In the genomic region with DNA sequence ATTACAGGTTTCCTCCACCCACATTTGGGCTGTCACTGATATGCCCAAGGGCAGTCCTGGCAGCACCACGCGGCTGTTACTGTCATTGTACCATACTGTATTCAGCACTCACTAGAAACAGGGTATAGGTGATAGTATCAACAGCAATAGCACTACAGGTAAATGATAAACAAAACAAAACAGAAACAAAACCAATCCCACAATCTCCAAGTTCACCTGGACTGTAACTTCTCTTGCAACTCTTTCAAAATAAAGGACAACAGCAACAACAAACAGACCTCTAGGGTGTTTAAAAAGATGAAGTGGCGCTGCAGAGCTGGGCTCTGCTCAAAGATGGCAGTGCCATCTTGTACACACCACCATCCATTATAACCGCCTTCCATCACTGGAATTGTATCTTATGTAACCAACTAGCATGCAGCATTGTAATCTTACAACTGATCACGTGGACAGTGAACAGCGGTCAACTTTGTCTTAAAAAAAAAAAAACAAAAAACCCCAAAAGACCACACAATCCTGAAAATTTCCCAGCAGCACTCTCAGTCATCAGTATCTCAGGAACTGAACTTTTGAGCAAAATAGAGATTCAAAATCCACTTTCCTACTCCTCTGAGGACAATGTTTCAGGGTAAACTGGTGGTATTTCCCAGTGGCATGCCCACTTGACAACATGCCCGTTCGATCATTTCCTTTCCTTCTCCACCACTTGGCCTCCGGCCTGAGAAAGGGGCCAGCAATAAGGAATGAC, we compare ENCODE assay signal across 1 cellular context.
TF ChIP-seq lines count a peak whose summit lies in the region.

No MANE protein-coding gene starts in this region.

TF ChIP-seq in HepG2, 621 proteins besides CTCF, POLR2A, EP300 and RAD21 (continued from another document and continues in another):
- TF ChIP-seq, protein P1, sequence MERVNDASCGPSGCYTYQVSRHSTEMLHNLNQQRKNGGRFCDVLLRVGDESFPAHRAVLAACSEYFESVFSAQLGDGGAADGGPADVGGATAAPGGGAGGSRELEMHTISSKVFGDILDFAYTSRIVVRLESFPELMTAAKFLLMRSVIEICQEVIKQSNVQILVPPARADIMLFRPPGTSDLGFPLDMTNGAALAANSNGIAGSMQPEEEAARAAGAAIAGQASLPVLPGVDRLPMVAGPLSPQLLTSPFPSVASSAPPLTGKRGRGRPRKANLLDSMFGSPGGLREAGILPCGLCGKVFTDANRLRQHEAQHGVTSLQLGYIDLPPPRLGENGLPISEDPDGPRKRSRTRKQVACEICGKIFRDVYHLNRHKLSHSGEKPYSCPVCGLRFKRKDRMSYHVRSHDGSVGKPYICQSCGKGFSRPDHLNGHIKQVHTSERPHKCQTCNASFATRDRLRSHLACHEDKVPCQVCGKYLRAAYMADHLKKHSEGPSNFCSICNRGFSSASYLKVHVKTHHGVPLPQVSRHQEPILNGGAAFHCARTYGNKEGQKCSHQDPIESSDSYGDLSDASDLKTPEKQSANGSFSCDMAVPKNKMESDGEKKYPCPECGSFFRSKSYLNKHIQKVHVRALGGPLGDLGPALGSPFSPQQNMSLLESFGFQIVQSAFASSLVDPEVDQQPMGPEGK (CRISPR knock-in tag; IDR thresholded peaks at IDR 0.05) = no peak
- TF ChIP-seq ZNF430 (CRISPR knock-in tag; IDR thresholded peaks at IDR 0.05) (0 out of 2 replicates have a peak, but pooled peaks have one; percentile 42), CAMTA2 (CRISPR knock-in tag; IDR thresholded peaks at IDR 0.05; ENCODE audit: borderline replicate concordance) (no peak), ZNF143 (CRISPR knock-in tag; IDR thresholded peaks at IDR 0.05) (no peak), ZNF75D (CRISPR knock-in tag; IDR thresholded peaks at IDR 0.05; ENCODE audit: borderline replicate concordance) (no peak), ZNF296 (CRISPR knock-in tag; conservative IDR thresholded peaks at IDR 0.05) (no peak), EHMT2 (IDR thresholded peaks at IDR 0.05; ENCODE audit: borderline replicate concordance, low read depth, low read length) (no peak), ZKSCAN8 (CRISPR knock-in tag; IDR thresholded peaks at IDR 0.05; ENCODE audit: borderline replicate concordance) (0 out of 2 replicates have a peak, but pooled peaks have one; percentile 44), ZNF501 (CRISPR knock-in tag; IDR thresholded peaks at IDR 0.05) (no peak), AKAP8 (CRISPR knock-in tag; IDR thresholded peaks at IDR 0.05) (no peak; the same call in 1 of the 2 replicates), POLR2G (IDR thresholded peaks at IDR 0.05; ENCODE audit: low read depth, low read length) (peak; percentile 82), MED1 (CRISPR knock-in tag; IDR thresholded peaks at IDR 0.05) (peak; percentile 88), NFKBIZ (CRISPR knock-in tag; IDR thresholded peaks at IDR 0.05) (0 out of 2 replicates have a peak, but pooled peaks have one; percentile 13), ASH2L (IDR thresholded peaks at IDR 0.05; ENCODE audit: insufficient read length, low read depth, low read length) (peak; percentile 33), PAWR (CRISPR knock-in tag; IDR thresholded peaks at IDR 0.05; ENCODE audit: borderline replicate concordance) (no peak), NFYB (CRISPR knock-in tag; IDR thresholded peaks at IDR 0.05) (no peak; the same call in 1 of the 2 replicates), RARA (CRISPR knock-in tag; IDR thresholded peaks at IDR 0.05) (peak; percentile 10; the same call in 1 of the 2 replicates), TAF1 (CRISPR knock-in tag; IDR thresholded peaks at IDR 0.05) (peak; percentile 62), YY1 (IDR thresholded peaks at IDR 0.05; ENCODE audit: insufficient read depth, insufficient replicate concordance, low read depth, low read length) (peak; percentile 59), JUNB (CRISPR knock-in tag; IDR thresholded peaks at IDR 0.05; ENCODE audit: borderline replicate concordance) (peak; percentile 57; the same call in 1 of the 2 replicates), SOX5 (CRISPR knock-in tag; IDR thresholded peaks at IDR 0.05; ENCODE audit: borderline replicate concordance) (peak; percentile 57; the same call in 1 of the 2 replicates), RAD51 (IDR thresholded peaks at IDR 0.05; ENCODE audit: borderline replicate concordance) (peak; percentile 42; the same call in 1 of the 2 replicates), ZNF274 (CRISPR knock-in tag; IDR thresholded peaks at IDR 0.05) (no peak), SSRP1 (CRISPR knock-in tag; IDR thresholded peaks at IDR 0.05) (0 out of 2 replicates have a peak, but pooled peaks have one; percentile 52), FOXA1 (IDR thresholded peaks at IDR 0.05) (no peak), FOXA1 (CRISPR knock-in tag; IDR thresholded peaks at IDR 0.05) (peak; percentile 16; the same call in 1 of the 2 replicates), ZBTB21 (CRISPR knock-in tag; IDR thresholded peaks at IDR 0.05) (no peak), SNRNP70 (IDR thresholded peaks at IDR 0.05; ENCODE audit: low read depth, low read length) (no peak), HNF4G (IDR thresholded peaks at IDR 0.05; ENCODE audit: borderline replicate concordance, low read depth, low read length) (no peak), HNF4G (CRISPR knock-in tag; IDR thresholded peaks at IDR 0.05; ENCODE audit: borderline replicate concordance, low read depth) (0 out of 2 replicates have a peak, but pooled peaks have one; percentile 19), MEIS1 (CRISPR knock-in tag; IDR thresholded peaks at IDR 0.05; ENCODE audit: borderline replicate concordance) (no peak)
- TF ChIP-seq, protein P2, sequence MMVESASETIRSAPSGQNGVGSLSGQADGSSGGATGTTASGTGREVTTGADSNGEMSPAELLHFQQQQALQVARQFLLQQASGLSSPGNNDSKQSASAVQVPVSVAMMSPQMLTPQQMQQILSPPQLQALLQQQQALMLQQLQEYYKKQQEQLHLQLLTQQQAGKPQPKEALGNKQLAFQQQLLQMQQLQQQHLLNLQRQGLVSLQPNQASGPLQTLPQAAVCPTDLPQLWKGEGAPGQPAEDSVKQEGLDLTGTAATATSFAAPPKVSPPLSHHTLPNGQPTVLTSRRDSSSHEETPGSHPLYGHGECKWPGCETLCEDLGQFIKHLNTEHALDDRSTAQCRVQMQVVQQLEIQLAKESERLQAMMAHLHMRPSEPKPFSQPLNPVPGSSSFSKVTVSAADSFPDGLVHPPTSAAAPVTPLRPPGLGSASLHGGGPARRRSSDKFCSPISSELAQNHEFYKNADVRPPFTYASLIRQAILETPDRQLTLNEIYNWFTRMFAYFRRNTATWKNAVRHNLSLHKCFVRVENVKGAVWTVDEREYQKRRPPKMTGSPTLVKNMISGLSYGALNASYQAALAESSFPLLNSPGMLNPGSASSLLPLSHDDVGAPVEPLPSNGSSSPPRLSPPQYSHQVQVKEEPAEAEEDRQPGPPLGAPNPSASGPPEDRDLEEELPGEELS (CRISPR knock-in tag; IDR thresholded peaks at IDR 0.05) = peak; percentile 25; the same call in 1 of the 2 replicates
- TF ChIP-seq, protein P3, sequence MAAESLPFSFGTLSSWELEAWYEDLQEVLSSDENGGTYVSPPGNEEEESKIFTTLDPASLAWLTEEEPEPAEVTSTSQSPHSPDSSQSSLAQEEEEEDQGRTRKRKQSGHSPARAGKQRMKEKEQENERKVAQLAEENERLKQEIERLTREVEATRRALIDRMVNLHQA (CRISPR knock-in tag; IDR thresholded peaks at IDR 0.05) = no peak
- TF ChIP-seq, protein P4, sequence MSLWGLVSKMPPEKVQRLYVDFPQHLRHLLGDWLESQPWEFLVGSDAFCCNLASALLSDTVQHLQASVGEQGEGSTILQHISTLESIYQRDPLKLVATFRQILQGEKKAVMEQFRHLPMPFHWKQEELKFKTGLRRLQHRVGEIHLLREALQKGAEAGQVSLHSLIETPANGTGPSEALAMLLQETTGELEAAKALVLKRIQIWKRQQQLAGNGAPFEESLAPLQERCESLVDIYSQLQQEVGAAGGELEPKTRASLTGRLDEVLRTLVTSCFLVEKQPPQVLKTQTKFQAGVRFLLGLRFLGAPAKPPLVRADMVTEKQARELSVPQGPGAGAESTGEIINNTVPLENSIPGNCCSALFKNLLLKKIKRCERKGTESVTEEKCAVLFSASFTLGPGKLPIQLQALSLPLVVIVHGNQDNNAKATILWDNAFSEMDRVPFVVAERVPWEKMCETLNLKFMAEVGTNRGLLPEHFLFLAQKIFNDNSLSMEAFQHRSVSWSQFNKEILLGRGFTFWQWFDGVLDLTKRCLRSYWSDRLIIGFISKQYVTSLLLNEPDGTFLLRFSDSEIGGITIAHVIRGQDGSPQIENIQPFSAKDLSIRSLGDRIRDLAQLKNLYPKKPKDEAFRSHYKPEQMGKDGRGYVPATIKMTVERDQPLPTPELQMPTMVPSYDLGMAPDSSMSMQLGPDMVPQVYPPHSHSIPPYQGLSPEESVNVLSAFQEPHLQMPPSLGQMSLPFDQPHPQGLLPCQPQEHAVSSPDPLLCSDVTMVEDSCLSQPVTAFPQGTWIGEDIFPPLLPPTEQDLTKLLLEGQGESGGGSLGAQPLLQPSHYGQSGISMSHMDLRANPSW (CRISPR knock-in tag; IDR thresholded peaks at IDR 0.05; ENCODE audit: borderline replicate concordance) = 0 out of 2 replicates have a peak, but pooled peaks have one; percentile 20
- TF ChIP-seq, protein P5, sequence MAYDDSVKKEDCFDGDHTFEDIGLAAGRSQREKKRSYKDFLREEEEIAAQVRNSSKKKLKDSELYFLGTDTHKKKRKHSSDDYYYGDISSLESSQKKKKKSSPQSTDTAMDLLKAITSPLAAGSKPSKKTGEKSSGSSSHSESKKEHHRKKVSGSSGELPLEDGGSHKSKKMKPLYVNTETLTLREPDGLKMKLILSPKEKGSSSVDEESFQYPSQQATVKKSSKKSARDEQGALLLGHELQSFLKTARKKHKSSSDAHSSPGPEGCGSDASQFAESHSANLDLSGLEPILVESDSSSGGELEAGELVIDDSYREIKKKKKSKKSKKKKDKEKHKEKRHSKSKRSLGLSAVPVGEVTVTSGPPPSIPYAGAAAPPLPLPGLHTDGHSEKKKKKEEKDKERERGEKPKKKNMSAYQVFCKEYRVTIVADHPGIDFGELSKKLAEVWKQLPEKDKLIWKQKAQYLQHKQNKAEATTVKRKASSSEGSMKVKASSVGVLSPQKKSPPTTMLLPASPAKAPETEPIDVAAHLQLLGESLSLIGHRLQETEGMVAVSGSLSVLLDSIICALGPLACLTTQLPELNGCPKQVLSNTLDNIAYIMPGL (CRISPR knock-in tag; IDR thresholded peaks at IDR 0.05; ENCODE audit: borderline replicate concordance in 1 of 2, low read depth in 1 of 2) = peak in 1 of 2 experiments; percentile 16; a peak in 1 of 4 replicates
- TF ChIP-seq, protein P6, sequence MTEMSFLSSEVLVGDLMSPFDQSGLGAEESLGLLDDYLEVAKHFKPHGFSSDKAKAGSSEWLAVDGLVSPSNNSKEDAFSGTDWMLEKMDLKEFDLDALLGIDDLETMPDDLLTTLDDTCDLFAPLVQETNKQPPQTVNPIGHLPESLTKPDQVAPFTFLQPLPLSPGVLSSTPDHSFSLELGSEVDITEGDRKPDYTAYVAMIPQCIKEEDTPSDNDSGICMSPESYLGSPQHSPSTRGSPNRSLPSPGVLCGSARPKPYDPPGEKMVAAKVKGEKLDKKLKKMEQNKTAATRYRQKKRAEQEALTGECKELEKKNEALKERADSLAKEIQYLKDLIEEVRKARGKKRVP (CRISPR knock-in tag; IDR thresholded peaks at IDR 0.05) = 0 out of 4 replicates have a peak, but pooled peaks of 1 of the 2 experiments have one; percentile 11
- TF ChIP-seq, protein P7, sequence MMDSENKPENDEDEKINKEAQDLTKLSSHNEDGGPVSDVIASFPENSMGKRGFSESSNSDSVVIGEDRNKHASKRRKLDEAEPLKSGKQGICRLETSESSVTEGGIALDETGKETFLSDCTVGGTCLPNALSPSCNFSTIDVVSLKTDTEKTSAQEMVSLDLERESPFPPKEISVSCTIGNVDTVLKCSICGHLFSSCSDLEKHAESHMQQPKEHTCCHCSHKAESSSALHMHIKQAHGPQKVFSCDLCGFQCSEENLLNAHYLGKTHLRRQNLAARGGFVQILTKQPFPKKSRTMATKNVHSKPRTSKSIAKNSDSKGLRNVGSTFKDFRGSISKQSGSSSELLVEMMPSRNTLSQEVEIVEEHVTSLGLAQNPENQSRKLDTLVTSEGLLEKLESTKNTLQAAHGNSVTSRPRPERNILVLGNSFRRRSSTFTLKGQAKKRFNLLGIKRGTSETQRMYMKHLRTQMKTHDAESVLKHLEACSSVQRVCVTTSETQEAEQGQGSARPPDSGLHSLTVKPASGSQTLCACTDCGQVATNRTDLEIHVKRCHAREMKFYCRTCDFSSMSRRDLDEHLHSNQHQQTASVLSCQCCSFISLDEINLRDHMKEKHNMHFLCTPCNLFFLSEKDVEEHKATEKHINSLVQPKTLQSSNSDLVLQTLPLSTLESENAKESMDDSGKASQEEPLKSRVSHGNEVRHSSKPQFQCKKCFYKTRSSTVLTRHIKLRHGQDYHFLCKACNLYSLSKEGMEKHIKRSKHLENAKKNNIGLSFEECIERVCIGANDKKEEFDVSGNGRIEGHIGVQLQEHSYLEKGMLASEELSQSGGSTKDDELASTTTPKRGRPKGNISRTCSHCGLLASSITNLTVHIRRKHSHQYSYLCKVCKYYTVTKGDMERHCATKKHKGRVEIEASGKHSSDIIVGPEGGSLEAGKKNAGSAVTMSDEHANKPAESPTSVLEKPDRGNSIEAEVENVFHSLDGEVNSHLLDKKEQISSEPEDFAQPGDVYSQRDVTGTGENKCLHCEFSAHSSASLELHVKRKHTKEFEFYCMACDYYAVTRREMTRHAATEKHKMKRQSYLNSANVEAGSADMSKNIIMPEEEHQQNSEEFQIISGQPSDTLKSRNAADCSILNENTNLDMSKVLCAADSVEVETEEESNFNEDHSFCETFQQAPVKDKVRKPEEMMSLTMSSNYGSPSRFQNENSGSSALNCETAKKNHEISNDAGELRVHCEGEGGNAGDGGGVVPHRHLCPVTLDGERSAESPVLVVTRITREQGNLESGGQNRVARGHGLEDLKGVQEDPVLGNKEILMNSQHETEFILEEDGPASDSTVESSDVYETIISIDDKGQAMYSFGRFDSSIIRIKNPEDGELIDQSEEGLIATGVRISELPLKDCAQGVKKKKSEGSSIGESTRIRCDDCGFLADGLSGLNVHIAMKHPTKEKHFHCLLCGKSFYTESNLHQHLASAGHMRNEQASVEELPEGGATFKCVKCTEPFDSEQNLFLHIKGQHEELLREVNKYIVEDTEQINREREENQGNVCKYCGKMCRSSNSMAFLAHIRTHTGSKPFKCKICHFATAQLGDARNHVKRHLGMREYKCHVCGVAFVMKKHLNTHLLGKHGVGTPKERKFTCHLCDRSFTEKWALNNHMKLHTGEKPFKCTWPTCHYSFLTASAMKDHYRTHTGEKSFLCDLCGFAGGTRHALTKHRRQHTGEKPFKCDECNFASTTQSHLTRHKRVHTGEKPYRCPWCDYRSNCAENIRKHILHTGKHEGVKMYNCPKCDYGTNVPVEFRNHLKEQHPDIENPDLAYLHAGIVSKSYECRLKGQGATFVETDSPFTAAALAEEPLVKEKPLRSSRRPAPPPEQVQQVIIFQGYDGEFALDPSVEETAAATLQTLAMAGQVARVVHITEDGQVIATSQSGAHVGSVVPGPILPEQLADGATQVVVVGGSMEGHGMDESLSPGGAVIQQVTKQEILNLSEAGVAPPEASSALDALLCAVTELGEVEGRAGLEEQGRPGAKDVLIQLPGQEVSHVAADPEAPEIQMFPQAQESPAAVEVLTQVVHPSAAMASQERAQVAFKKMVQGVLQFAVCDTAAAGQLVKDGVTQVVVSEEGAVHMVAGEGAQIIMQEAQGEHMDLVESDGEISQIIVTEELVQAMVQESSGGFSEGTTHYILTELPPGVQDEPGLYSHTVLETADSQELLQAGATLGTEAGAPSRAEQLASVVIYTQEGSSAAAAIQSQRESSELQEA (CRISPR knock-in tag; IDR thresholded peaks at IDR 0.05; ENCODE audit: not compliant biosample characterization) = no peak
- TF ChIP-seq, protein P8, sequence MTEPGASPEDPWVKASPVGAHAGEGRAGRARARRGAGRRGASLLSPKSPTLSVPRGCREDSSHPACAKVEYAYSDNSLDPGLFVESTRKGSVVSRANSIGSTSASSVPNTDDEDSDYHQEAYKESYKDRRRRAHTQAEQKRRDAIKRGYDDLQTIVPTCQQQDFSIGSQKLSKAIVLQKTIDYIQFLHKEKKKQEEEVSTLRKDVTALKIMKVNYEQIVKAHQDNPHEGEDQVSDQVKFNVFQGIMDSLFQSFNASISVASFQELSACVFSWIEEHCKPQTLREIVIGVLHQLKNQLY (CRISPR knock-in tag; IDR thresholded peaks at IDR 0.05) = peak; percentile 78; the same call in 1 of the 2 replicates
